In genomic region chr1:107865627-107866026, GRCh38 we compare ENCODE assay signal across 15 cellular contexts.
DNase-seq lines count a peak whose midpoint lies in the region; ATAC-seq and TF ChIP-seq lines count a peak whose summit lies in the region.
"Had no signal": no experiment of that assay in that cellular context is flagged by ENCODE, and none has a peak within 500 bp of the region (broad histone marks: within the 10 kb centered on the region; RNA-seq: fewer than 3 reads in every experiment).

No MANE protein-coding gene starts in this region.

- H3K36me3 ChIP-seq in DND-41 (ENCODE audit: insufficient read depth, low read length), result peaks cover 13% of the 10 kb centered on the region
- H3K36me3 ChIP-seq: MG63 had no signal

- peaks cover 52% of the 10 kb centered on the region for H3K4me1 ChIP-seq in DND-41 (ENCODE audit: insufficient read depth, low read length)

- peaks cover 0 to 3% of the 10 kb centered on the region in 2 donors for H3K9me3 Mint-ChIP-seq in effector memory CD8-positive, alpha-beta T cell
- H3K9me3 Mint-ChIP-seq in nephron progenitor cell, result peaks cover 4% of the 10 kb centered on the region
- peaks cover 20% of the 10 kb centered on the region for H3K9me3 Mint-ChIP-seq in activated CD8-positive, alpha-beta T cell treated with anti-CD3 and anti-CD28 coated beads, Interleukin-2, amount 10 ng/mL, durations not matched to agents 7 days and 5 days (ENCODE audit: insufficient read depth)

- peak; percentile 76 for ATAC-seq in DND-41 (ENCODE audit: insufficient read depth, low read depth)
- ATAC-seq in effector memory CD8-positive, alpha-beta T cell (replicated peaks), result no peak
- ATAC-seq in activated CD8-positive, alpha-beta T cell treated with anti-CD3 and anti-CD28 coated beads, Interleukin-2, amount 10 ng/mL, durations not matched to agents 7 days and 5 days, result no peak
- ATAC-seq: Panc1 had no signal

- H3K27ac Mint-ChIP-seq in effector memory CD8-positive, alpha-beta T cell, result peak overlapping the region; percentile 9 to 89
- peak overlapping the region; percentile 27 for H3K27ac Mint-ChIP-seq in nephron progenitor cell
- H3K27ac Mint-ChIP-seq in activated CD8-positive, alpha-beta T cell treated with anti-CD3 and anti-CD28 coated beads, Interleukin-2, amount 10 ng/mL, durations not matched to agents 7 days and 5 days, result no peak overlapping the region

- H3K4me2 ChIP-seq in DND-41 (ENCODE audit: insufficient read depth, low read length), result peak overlapping the region; percentile 28

- no peaks in the 10 kb centered on the region for H4K20me1 ChIP-seq in DND-41 (ENCODE audit: insufficient read depth, low read length)

- H3K4me3 Mint-ChIP-seq in effector memory CD8-positive, alpha-beta T cell, result peak overlapping the region in 1 of 2 donors; percentile 2
- no peak overlapping the region for H3K4me3 Mint-ChIP-seq in nephron progenitor cell
- no peak overlapping the region for H3K4me3 Mint-ChIP-seq in activated CD8-positive, alpha-beta T cell treated with anti-CD3 and anti-CD28 coated beads, Interleukin-2, amount 10 ng/mL, durations not matched to agents 7 days and 5 days
- H3K4me3 Mint-ChIP-seq: CD4-positive, alpha-beta memory T cell had no signal

- no peaks in the 10 kb centered on the region for H3K36me3 Mint-ChIP-seq in effector memory CD8-positive, alpha-beta T cell (ENCODE audit: insufficient read depth)
- peaks cover 4% of the 10 kb centered on the region for H3K36me3 Mint-ChIP-seq in nephron progenitor cell (ENCODE audit: low read depth)
- H3K36me3 Mint-ChIP-seq in activated CD8-positive, alpha-beta T cell treated with anti-CD3 and anti-CD28 coated beads, Interleukin-2, amount 10 ng/mL, durations not matched to agents 7 days and 5 days (ENCODE audit: low read depth), result peaks cover 22% of the 10 kb centered on the region

- H3K27me3 ChIP-seq in DND-41 (ENCODE audit: insufficient read depth, low read length, poor library complexity), result no peaks in the 10 kb centered on the region

- TF ChIP-seq CTCF in DND-41 (IDR thresholded peaks at IDR 0.05; ENCODE audit: borderline replicate concordance, extremely low read depth, low read length, poor library complexity, severe bottlenecking), result no peak
- no peak for TF ChIP-seq CTCF in nephron progenitor cell (IDR thresholded peaks at IDR 0.05)

- H3K4me3 ChIP-seq in DND-41 (ENCODE audit: low read depth in 1 of 2, low read length in 2 of 2), result no peak overlapping the region
- H3K4me3 ChIP-seq: MG63 had no signal

- peak overlapping the region; percentile 17; the same call in 1 of the 2 replicates for H3K9ac ChIP-seq in DND-41 (ENCODE audit: low read depth, low read length)

- H3K27ac ChIP-seq in DND-41 (ENCODE audit: low read length), result peak overlapping the region; percentile 88

- peaks cover 16% of the 10 kb centered on the region for H3K9me3 ChIP-seq in DND-41 (ENCODE audit: insufficient read depth, low read length, severe bottlenecking)

- peak; percentile 71 for DNase-seq in DND-41
- peak; percentile 11 for DNase-seq in NCI-H460 (ENCODE audit: extremely low read depth, low read depth)
- DNase-seq in effector memory CD8-positive, alpha-beta T cell, result no peak
- no peak for DNase-seq in nephron progenitor cell
- DNase-seq in activated CD8-positive, alpha-beta T cell treated with anti-CD3 and anti-CD28 coated beads, Interleukin-2, amount 10 ng/mL, durations not matched to agents 7 days and 5 days, result no peak
- no peak for DNase-seq in NCI-H446 (lab: John Stamatoyannopoulos, UW)
- no peak for DNase-seq in head of caudate nucleus
- DNase-seq: CD4-positive, alpha-beta memory T cell; KBM-7; MG63; NCI-H1417; NCI-H2029 treated with DMSO at 0.1 percent for 48 hours; NCI-H526; SHP77 treated with DMSO at 0.1 percent for 48 hours had no signal

- CTCF ChIA-PET in activated CD8-positive, alpha-beta T cell treated with anti-CD3 and anti-CD28 coated beads, Interleukin-2, amount 10 ng/mL, durations not matched to agents 7 days and 5 days (lab: Charles Lee), result no interaction called here

- H3K27me3 Mint-ChIP-seq in effector memory CD8-positive, alpha-beta T cell, result no peaks in the 10 kb centered on the region
- H3K27me3 Mint-ChIP-seq in nephron progenitor cell (ENCODE audit: low read depth, poor library complexity), result peaks cover 4% of the 10 kb centered on the region
- no peaks in the 10 kb centered on the region for H3K27me3 Mint-ChIP-seq in activated CD8-positive, alpha-beta T cell treated with anti-CD3 and anti-CD28 coated beads, Interleukin-2, amount 10 ng/mL, durations not matched to agents 7 days and 5 days (ENCODE audit: low read depth)

- no peak overlapping the region for H2AFZ ChIP-seq in DND-41 (ENCODE audit: low read depth, low read length)

- peaks cover 30 to 45% of the 10 kb centered on the region in 2 donors for H3K4me1 Mint-ChIP-seq in effector memory CD8-positive, alpha-beta T cell (ENCODE audit: low read depth in 2 of 2)
- H3K4me1 Mint-ChIP-seq in nephron progenitor cell, result peaks cover 11% of the 10 kb centered on the region
- H3K4me1 Mint-ChIP-seq in activated CD8-positive, alpha-beta T cell treated with anti-CD3 and anti-CD28 coated beads, Interleukin-2, amount 10 ng/mL, durations not matched to agents 7 days and 5 days (ENCODE audit: low read depth), result peaks cover 28% of the 10 kb centered on the region

- peaks cover 31% of the 10 kb centered on the region for H3K79me2 ChIP-seq in DND-41 (ENCODE audit: insufficient read depth, low read length)

- POLR2A ChIA-PET in activated CD8-positive, alpha-beta T cell treated with anti-CD3 and anti-CD28 coated beads, Interleukin-2, amount 10 ng/mL, durations not matched to agents 7 days and 5 days (lab: Charles Lee), result no interaction called here

- intact Hi-C loops in head of caudate nucleus (cut with DNase I), result no loop called here

Comparison
In these comparisons a context has a peak if more than half of its experiments do, and no peak if none do; other contexts are left out.
1. DNase-seq: peak in DND-41 (single experiment) and NCI-H460 (single experiment); none in effector memory CD8-positive, alpha-beta T cell (0 of 3), nephron progenitor cell (single experiment), activated CD8-positive, alpha-beta T cell treated with anti-CD3 and anti-CD28 coated beads, Interleukin-2, amount 10 ng/mL, durations not matched to agents 7 days and 5 days (single experiment), NCI-H446 (0 of 2) and head of caudate nucleus (0 of 42).